Comparison of ENCODE assay signal across 1 cellular context in the genomic region with DNA sequence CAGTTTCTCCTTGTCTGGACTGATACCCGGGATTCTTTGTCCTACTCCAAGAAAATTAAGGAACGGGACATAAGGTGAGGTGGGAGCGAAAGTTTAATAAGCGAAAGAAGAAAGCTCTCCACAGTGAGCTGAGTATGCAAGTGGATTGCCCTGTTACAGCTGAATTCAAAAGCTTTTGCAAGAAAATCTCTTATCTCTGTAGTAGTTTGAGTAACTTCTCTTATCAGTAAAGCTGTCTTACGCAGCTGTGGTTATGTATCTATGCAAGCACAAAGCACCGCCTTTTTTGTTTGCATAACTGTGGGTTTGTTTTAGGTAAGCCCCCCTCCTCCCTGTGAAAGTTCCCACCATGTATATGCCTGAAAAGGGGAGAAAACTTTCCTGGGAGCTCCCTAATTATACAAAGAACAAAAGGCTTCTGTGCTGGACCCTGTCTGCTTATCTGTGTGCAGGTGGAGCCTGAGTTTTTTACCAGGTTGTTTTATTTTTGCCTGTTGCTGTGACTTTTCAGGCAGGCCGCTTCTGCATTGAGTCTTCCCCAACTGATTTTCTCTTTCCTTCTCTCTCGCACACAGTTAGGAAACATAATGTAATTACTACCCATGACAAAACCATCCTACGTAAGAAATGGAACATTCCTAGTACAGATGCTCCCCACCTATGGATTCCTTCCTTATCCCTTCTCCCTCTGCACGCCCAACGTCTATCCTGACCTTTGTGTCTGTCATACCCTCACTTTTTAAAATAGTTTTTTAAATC.
TF ChIP-seq lines count a peak whose summit lies in the region.

No MANE protein-coding gene starts in this region.

TF ChIP-seq in K562, 482 proteins besides CTCF, POLR2A, EP300 and RAD21 (continued from another document and continues in another):
- TF ChIP-seq, protein P1, sequence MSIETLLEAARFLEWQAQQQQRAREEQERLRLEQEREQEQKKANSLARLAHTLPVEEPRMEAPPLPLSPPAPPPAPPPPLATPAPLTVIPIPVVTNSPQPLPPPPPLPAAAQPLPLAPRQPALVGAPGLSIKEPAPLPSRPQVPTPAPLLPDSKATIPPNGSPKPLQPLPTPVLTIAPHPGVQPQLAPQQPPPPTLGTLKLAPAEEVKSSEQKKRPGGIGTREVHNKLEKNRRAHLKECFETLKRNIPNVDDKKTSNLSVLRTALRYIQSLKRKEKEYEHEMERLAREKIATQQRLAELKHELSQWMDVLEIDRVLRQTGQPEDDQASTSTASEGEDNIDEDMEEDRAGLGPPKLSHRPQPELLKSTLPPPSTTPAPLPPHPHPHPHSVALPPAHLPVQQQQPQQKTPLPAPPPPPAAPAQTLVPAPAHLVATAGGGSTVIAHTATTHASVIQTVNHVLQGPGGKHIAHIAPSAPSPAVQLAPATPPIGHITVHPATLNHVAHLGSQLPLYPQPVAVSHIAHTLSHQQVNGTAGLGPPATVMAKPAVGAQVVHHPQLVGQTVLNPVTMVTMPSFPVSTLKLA (conservative IDR thresholded peaks at IDR 0.05): 0 out of 4 replicates have a peak, but pooled peaks of 1 of the 2 experiments have one; percentile 25
- TF ChIP-seq JUNB (CRISPR knock-in tag; conservative IDR thresholded peaks at IDR 0.05): no peak
- 0 out of 2 replicates have a peak, but pooled peaks have one; percentile 16 for TF ChIP-seq ZNF134 (CRISPR knock-in tag; conservative IDR thresholded peaks at IDR 0.05)
- no peak for TF ChIP-seq ZNF76 (CRISPR knock-in tag; IDR thresholded peaks at IDR 0.05; ENCODE audit: borderline replicate concordance)
- no peak for TF ChIP-seq COPS2 (conservative IDR thresholded peaks at IDR 0.05)
- TF ChIP-seq RBM14 (IDR thresholded peaks at IDR 0.05; ENCODE audit: borderline replicate concordance, insufficient read depth, low read depth, low read length): no peak
- no peak for TF ChIP-seq STAT5B (CRISPR knock-in tag; IDR thresholded peaks at IDR 0.05)
- peak; percentile 65; the same call in 1 of the 2 replicates for TF ChIP-seq FOXM1 (IDR thresholded peaks at IDR 0.05; ENCODE audit: low read depth)
- no peak for TF ChIP-seq FOXM1 (CRISPR knock-in tag; IDR thresholded peaks at IDR 0.05; ENCODE audit: low read depth)
- no peak for TF ChIP-seq MCM2 (IDR thresholded peaks at IDR 0.05; ENCODE audit: low read depth)
- TF ChIP-seq ZBTB26 (CRISPR knock-in tag; IDR thresholded peaks at IDR 0.05): no peak
- peak; percentile 93 for TF ChIP-seq CEBPB (tag; IDR thresholded peaks at IDR 0.05)
- TF ChIP-seq ZNF431 (CRISPR knock-in tag; IDR thresholded peaks at IDR 0.05): no peak
- no peak for TF ChIP-seq DLX4 (CRISPR knock-in tag; IDR thresholded peaks at IDR 0.05)
- TF ChIP-seq SMARCA4 (IDR thresholded peaks at IDR 0.05): peak; percentile 84
- no peak for TF ChIP-seq ILK (tag; IDR thresholded peaks at IDR 0.05; ENCODE audit: borderline replicate concordance, low read depth)
- peak; percentile 72; the same call in 1 of the 2 replicates for TF ChIP-seq ESRRA (IDR thresholded peaks at IDR 0.05; ENCODE audit: borderline replicate concordance, low read depth)
- no peak for TF ChIP-seq EZH2 (IDR thresholded peaks at IDR 0.05; ENCODE audit: borderline replicate concordance, low read depth, low read length)
- TF ChIP-seq, protein P2, sequence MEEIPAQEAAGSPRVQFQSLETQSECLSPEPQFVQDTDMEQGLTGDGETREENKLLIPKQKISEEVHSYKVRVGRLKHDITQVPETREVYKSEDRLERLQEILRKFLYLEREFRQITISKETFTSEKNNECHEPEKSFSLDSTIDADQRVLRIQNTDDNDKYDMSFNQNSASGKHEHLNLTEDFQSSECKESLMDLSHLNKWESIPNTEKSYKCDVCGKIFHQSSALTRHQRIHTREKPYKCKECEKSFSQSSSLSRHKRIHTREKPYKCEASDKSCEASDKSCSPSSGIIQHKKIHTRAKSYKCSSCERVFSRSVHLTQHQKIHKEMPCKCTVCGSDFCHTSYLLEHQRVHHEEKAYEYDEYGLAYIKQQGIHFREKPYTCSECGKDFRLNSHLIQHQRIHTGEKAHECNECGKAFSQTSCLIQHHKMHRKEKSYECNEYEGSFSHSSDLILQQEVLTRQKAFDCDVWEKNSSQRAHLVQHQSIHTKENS (CRISPR knock-in tag; IDR thresholded peaks at IDR 0.05): no peak
- no peak for TF ChIP-seq ZNF347 (CRISPR knock-in tag; IDR thresholded peaks at IDR 0.05; ENCODE audit: low read depth)
- no peak for TF ChIP-seq HDAC3 (IDR thresholded peaks at IDR 0.05; ENCODE audit: borderline replicate concordance, partially characterized antibody)
- TF ChIP-seq HNRNPL (IDR thresholded peaks at IDR 0.05; ENCODE audit: low read depth, low read length): no peak
- TF ChIP-seq CBX3 (IDR thresholded peaks at IDR 0.05; ENCODE audit: borderline replicate concordance in 1 of 2, low read length in 2 of 2): no peak
- TF ChIP-seq RFX7 (CRISPR knock-in tag; IDR thresholded peaks at IDR 0.05): no peak
- TF ChIP-seq ARNT (IDR thresholded peaks at IDR 0.05): no peak
- TF ChIP-seq ZFP36 (IDR thresholded peaks at IDR 0.05; ENCODE audit: low read depth, low read length, partially characterized antibody): no peak
- no peak for TF ChIP-seq ARID2 (IDR thresholded peaks at IDR 0.05)
- no peak for TF ChIP-seq CLOCK (CRISPR knock-in tag; IDR thresholded peaks at IDR 0.05; ENCODE audit: borderline replicate concordance)
- TF ChIP-seq, protein P3, sequence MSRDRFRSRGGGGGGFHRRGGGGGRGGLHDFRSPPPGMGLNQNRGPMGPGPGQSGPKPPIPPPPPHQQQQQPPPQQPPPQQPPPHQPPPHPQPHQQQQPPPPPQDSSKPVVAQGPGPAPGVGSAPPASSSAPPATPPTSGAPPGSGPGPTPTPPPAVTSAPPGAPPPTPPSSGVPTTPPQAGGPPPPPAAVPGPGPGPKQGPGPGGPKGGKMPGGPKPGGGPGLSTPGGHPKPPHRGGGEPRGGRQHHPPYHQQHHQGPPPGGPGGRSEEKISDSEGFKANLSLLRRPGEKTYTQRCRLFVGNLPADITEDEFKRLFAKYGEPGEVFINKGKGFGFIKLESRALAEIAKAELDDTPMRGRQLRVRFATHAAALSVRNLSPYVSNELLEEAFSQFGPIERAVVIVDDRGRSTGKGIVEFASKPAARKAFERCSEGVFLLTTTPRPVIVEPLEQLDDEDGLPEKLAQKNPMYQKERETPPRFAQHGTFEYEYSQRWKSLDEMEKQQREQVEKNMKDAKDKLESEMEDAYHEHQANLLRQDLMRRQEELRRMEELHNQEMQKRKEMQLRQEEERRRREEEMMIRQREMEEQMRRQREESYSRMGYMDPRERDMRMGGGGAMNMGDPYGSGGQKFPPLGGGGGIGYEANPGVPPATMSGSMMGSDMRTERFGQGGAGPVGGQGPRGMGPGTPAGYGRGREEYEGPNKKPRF (IDR thresholded peaks at IDR 0.05; ENCODE audit: low read depth, low read length): no peak
- no peak for TF ChIP-seq RFX1 (IDR thresholded peaks at IDR 0.05)
- TF ChIP-seq JUN (IDR thresholded peaks at IDR 0.05; ENCODE audit: borderline replicate concordance, low read depth, low read length): peak; percentile 41; the same call in 1 of the 2 replicates
- no peak for TF ChIP-seq JUN (CRISPR knock-in tag; IDR thresholded peaks at IDR 0.05; ENCODE audit: borderline replicate concordance)
- TF ChIP-seq KAT2B (IDR thresholded peaks at IDR 0.05; ENCODE audit: low read depth, low read length): no peak
- TF ChIP-seq TCF3 (CRISPR knock-in tag; IDR thresholded peaks at IDR 0.05): peak; percentile 71
- TF ChIP-seq GTF2A2 (tag; IDR thresholded peaks at IDR 0.05): no peak
- TF ChIP-seq ZNF512 (tag; IDR thresholded peaks at IDR 0.05): no peak
- TF ChIP-seq, protein P4, sequence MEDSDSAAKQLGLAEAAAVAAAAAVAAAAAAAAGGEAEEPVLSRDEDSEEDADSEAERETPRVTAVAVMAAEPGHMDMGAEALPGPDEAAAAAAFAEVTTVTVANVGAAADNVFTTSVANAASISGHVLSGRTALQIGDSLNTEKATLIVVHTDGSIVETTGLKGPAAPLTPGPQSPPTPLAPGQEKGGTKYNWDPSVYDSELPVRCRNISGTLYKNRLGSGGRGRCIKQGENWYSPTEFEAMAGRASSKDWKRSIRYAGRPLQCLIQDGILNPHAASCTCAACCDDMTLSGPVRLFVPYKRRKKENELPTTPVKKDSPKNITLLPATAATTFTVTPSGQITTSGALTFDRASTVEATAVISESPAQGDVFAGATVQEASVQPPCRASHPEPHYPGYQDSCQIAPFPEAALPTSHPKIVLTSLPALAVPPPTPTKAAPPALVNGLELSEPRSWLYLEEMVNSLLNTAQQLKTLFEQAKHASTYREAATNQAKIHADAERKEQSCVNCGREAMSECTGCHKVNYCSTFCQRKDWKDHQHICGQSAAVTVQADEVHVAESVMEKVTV (CRISPR knock-in tag; IDR thresholded peaks at IDR 0.05): no peak
- TF ChIP-seq NUFIP1 (IDR thresholded peaks at IDR 0.05; ENCODE audit: partially characterized antibody): no peak
- no peak for TF ChIP-seq PPARD (CRISPR knock-in tag; IDR thresholded peaks at IDR 0.05)
- TF ChIP-seq POLR2G (IDR thresholded peaks at IDR 0.05; ENCODE audit: low read depth, low read length): no peak
- TF ChIP-seq PHF8 (IDR thresholded peaks at IDR 0.05; ENCODE audit: borderline replicate concordance, low read length): no peak
- TF ChIP-seq TCF7L2 (IDR thresholded peaks at IDR 0.05; ENCODE audit: low read depth, low read length): peak; percentile 50; the same call in 1 of the 2 replicates
- no peak for TF ChIP-seq PTBP1 (IDR thresholded peaks at IDR 0.05; ENCODE audit: low read depth, low read length)
- TF ChIP-seq SIN3A (IDR thresholded peaks at IDR 0.05; ENCODE audit: borderline replicate concordance in 2 of 2, control insufficient read depth in 1 of 2, low read depth in 2 of 2, low read length in 2 of 2): no peak
- no peak for TF ChIP-seq SRF (CRISPR knock-in tag; IDR thresholded peaks at IDR 0.05)
- peak; percentile 82 for TF ChIP-seq GATA2 (CRISPR knock-in tag; IDR thresholded peaks at IDR 0.05)
- TF ChIP-seq DIDO1 (tag; IDR thresholded peaks at IDR 0.05; ENCODE audit: low read depth): no peak
- TF ChIP-seq FOXK2 (conservative IDR thresholded peaks at IDR 0.05 in 1 of 2, IDR thresholded peaks at IDR 0.05 in 1 of 2; ENCODE audit: low read depth in 2 of 2): 0 out of 4 replicates have a peak, but pooled peaks of 1 of the 2 experiments have one; percentile 27
- no peak for TF ChIP-seq RBM34 (IDR thresholded peaks at IDR 0.05; ENCODE audit: borderline replicate concordance, insufficient read depth, low read length)
- TF ChIP-seq ZNF263 (CRISPR knock-in tag; IDR thresholded peaks at IDR 0.05; ENCODE audit: borderline replicate concordance): no peak
- no peak for TF ChIP-seq ZNF830 (CRISPR knock-in tag; IDR thresholded peaks at IDR 0.05)
- no peak for TF ChIP-seq NEUROD1 (IDR thresholded peaks at IDR 0.05; ENCODE audit: borderline replicate concordance, low read depth, low read length, partially characterized antibody)
- peak; percentile 44; the same call in 1 of the 2 replicates for TF ChIP-seq HMBOX1 (IDR thresholded peaks at IDR 0.05)
- no peak for TF ChIP-seq TCF7 (IDR thresholded peaks at IDR 0.05; ENCODE audit: borderline replicate concordance)
- no peak for TF ChIP-seq FIP1L1 (IDR thresholded peaks at IDR 0.05; ENCODE audit: low read depth, low read length, poor library complexity, severe bottlenecking)
- no peak for TF ChIP-seq HNRNPH1 (optimal IDR thresholded peaks at IDR 0.05; ENCODE audit: low read depth, low read length)
